In genomic region chr18:61854578-61854977, GRCh38 we compare ENCODE assay signal across 1 cellular context.
TF ChIP-seq lines count a peak whose summit lies in the region.

No MANE protein-coding gene starts in this region.

TF ChIP-seq in WTC11, 78 proteins besides CTCF, POLR2A, EP300 and RAD21 (continued from another document):
- TF ChIP-seq ZNF512 (CRISPR knock-in tag; IDR thresholded peaks at IDR 0.05; ENCODE audit: borderline replicate concordance) (no peak), FOXP4 (CRISPR knock-in tag; IDR thresholded peaks at IDR 0.05) (no peak), PRRX2 (CRISPR knock-in tag; IDR thresholded peaks at IDR 0.05) (no peak), FOXP1 (CRISPR knock-in tag; IDR thresholded peaks at IDR 0.05; ENCODE audit: borderline replicate concordance) (no peak), IRF2 (CRISPR knock-in tag; IDR thresholded peaks at IDR 0.05; ENCODE audit: borderline replicate concordance, low read depth) (no peak)
